In the genomic region with DNA sequence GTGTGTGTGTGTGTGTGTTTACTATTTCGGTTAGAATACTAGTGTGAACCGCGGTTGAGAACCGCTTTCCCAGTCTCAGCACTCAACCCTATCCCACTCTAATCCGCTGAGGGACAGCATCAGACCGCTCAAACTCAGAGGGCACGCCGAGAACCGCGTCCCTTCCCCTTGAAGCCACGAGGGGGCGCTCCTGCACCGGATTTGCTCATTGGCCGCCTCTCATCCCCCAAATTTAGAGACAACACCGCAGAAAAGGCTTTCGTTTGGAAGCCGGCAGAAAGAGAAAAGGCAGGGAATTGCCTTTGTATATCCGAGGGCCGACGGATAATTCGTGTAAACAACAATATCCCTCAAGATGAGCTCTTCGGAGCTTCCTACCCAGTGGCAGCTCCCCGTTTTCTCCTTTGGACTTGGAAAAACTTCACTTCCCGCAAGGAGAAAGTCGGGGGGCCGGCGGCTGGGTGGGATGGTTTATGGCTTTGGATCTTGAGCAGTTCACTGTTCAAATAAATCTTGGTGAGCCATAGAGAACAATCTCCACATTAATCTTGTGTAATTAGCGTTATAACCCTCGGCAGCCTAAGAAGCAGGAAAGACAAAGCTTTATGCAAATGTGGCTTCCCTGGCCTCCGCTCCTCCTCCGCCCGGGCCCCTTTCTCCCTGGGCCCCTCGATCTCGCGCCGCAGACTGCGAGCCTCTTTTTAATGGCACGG, we compare ENCODE assay signal across 8 cellular contexts.
DNase-seq lines count a peak whose midpoint lies in the region; ATAC-seq and TF ChIP-seq lines count a peak whose summit lies in the region.

No MANE protein-coding gene starts in this region.

- peaks cover 27 to 34% of the 10 kb centered on the region in 2 donors for H3K4me1 Mint-ChIP-seq in natural killer cell
- H3K4me1 Mint-ChIP-seq in stimulated activated naive CD8-positive, alpha-beta T cell treated with anti-CD3 and anti-CD28 coated beads, Interleukin-15, Interleukin-2, amounts not matched to agents 100 ng/mL and 50 ng/mL, for 24 hours (ENCODE audit: low read depth), result peaks cover 37% of the 10 kb centered on the region

- peaks cover 47 to 62% of the 10 kb centered on the region in 2 donors for H3K27me3 Mint-ChIP-seq in natural killer cell (ENCODE audit: low read depth in 2 of 2)
- H3K27me3 Mint-ChIP-seq in stimulated activated naive CD8-positive, alpha-beta T cell treated with anti-CD3 and anti-CD28 coated beads, Interleukin-15, Interleukin-2, amounts not matched to agents 100 ng/mL and 50 ng/mL, for 24 hours, result peaks cover 74% of the 10 kb centered on the region

- H4K20me1 ChIP-seq in fibroblast of lung (ENCODE audit: control insufficient read depth, extremely low read depth, insufficient read depth, low read length), result no peaks in the 10 kb centered on the region

- no peaks in the 10 kb centered on the region for H3K9me3 ChIP-seq in HUES6 (ENCODE audit: control insufficient read depth, insufficient read depth, low read depth, low read length)
- H3K9me3 ChIP-seq in fibroblast of lung (ENCODE audit: control insufficient read depth, insufficient read depth, low read depth, low read length), result no peaks in the 10 kb centered on the region

- H3K4me3 ChIP-seq in HUES6 (ENCODE audit: low read depth, low read length), result peak overlapping the region; percentile 72
- H3K4me3 ChIP-seq in fibroblast of lung (replicated peaks in 1 of 4; ENCODE audit: control extremely low read depth in 1 of 4, insufficient read depth in 1 of 4, low read depth in 3 of 4, low read length in 4 of 4), result peak overlapping the region; percentile 48 to 63 (median 56)

- ATAC-seq in GM21526 (IDR thresholded peaks at IDR 0.05; ENCODE audit: low FRiP score, unreplicated experiment), result peak; percentile 92
- peak; percentile 59 to 78 (median 66) for ATAC-seq in natural killer cell

- DNase-seq in DMS114 treated with DMSO at 0.1 percent for 48 hours (lab: John Stamatoyannopoulos, UW; ENCODE audit: unreplicated experiment), result peak; percentile 76
- peak; percentile 91 for DNase-seq in OCI-M1 (lab: John Stamatoyannopoulos, UW)
- peak; percentile 82 to 85 for DNase-seq in activated T-cell treated with anti-CD3 and anti-CD28 coated beads, Interleukin-2, amount 50 U/mL, for 48 hours
- peak; percentile 17 to 52 for DNase-seq in fibroblast of lung (ENCODE audit: low read depth in 2 of 2)
- peak; percentile 32 for DNase-seq in natural killer cell

- H3K36me3 ChIP-seq in HUES6 (ENCODE audit: control insufficient read depth, insufficient read depth, low read length), result no peaks in the 10 kb centered on the region
- H3K36me3 ChIP-seq in fibroblast of lung (ENCODE audit: control insufficient read depth, insufficient read depth, low read length), result no peaks in the 10 kb centered on the region

- peak overlapping the region; percentile 72 for H3K4me3 Mint-ChIP-seq in natural killer cell
- H3K4me3 Mint-ChIP-seq in stimulated activated naive CD8-positive, alpha-beta T cell treated with anti-CD3 and anti-CD28 coated beads, Interleukin-15, Interleukin-2, amounts not matched to agents 100 ng/mL and 50 ng/mL, for 24 hours, result peak overlapping the region; percentile 82

- no peaks in the 10 kb centered on the region for H3K79me2 ChIP-seq in fibroblast of lung (ENCODE audit: control insufficient read depth, insufficient read depth, low read length)

- H2AFZ ChIP-seq in fibroblast of lung (ENCODE audit: low read length), result peak overlapping the region; percentile 58

- intact Hi-C loops in natural killer cell (cut with micrococcal nuclease), result loop anchor here (5.0 kb wide), 1 partner anchor 1599 kb away; no protein-coding TSS in a partner anchor

- no peak overlapping the region for H3K9ac ChIP-seq in HUES6 (ENCODE audit: low read length)
- H3K9ac ChIP-seq in fibroblast of lung (ENCODE audit: insufficient read depth, low read length), result no peak overlapping the region

- peak overlapping the region; percentile 94 for H3K4me2 ChIP-seq in fibroblast of lung (ENCODE audit: extremely low read depth, insufficient read depth, low read length)

- TF ChIP-seq CTCF in fibroblast of lung (conservative IDR thresholded peaks at IDR 0.05 in 1 of 2, IDR thresholded peaks at IDR 0.05 in 1 of 2; ENCODE audit: low read depth in 1 of 2, low read length in 2 of 2) (peak; percentile 95 to 97), natural killer cell (IDR thresholded peaks at IDR 0.05) (peak; percentile 56)

- peaks cover 67% of the 10 kb centered on the region for H3K27me3 ChIP-seq in HUES6 (ENCODE audit: control insufficient read depth, insufficient read depth, low read length)
- peaks cover 41% of the 10 kb centered on the region for H3K27me3 ChIP-seq in fibroblast of lung (ENCODE audit: control insufficient read depth, insufficient read depth, low read length)

- no peak overlapping the region for H3K27ac ChIP-seq in HUES6 (ENCODE audit: low read depth, low read length)
- no peak overlapping the region for H3K27ac ChIP-seq in fibroblast of lung (ENCODE audit: insufficient read depth, low read length)

- H3K27ac Mint-ChIP-seq in natural killer cell, result no peak overlapping the region
- no peak overlapping the region for H3K27ac Mint-ChIP-seq in stimulated activated naive CD8-positive, alpha-beta T cell treated with anti-CD3 and anti-CD28 coated beads, Interleukin-15, Interleukin-2, amounts not matched to agents 100 ng/mL and 50 ng/mL, for 24 hours

- peaks cover 3% of the 10 kb centered on the region for H3K36me3 Mint-ChIP-seq in natural killer cell
- no peaks in the 10 kb centered on the region for H3K36me3 Mint-ChIP-seq in stimulated activated naive CD8-positive, alpha-beta T cell treated with anti-CD3 and anti-CD28 coated beads, Interleukin-15, Interleukin-2, amounts not matched to agents 100 ng/mL and 50 ng/mL, for 24 hours (ENCODE audit: low read depth)

- H3K4me1 ChIP-seq in HUES6 (ENCODE audit: control insufficient read depth, insufficient read depth, low read length), result peaks cover 30% of the 10 kb centered on the region
- no peaks in the 10 kb centered on the region for H3K4me1 ChIP-seq in fibroblast of lung (ENCODE audit: control insufficient read depth, extremely low read depth, insufficient read depth, low read length)

- H3K9me3 Mint-ChIP-seq in natural killer cell, result no peaks in the 10 kb centered on the region
- no peaks in the 10 kb centered on the region for H3K9me3 Mint-ChIP-seq in stimulated activated naive CD8-positive, alpha-beta T cell treated with anti-CD3 and anti-CD28 coated beads, Interleukin-15, Interleukin-2, amounts not matched to agents 100 ng/mL and 50 ng/mL, for 24 hours

Comparison
In these comparisons a context has a peak if more than half of its experiments do, and no peak if none do; other contexts are left out.
1. DNase-seq: peak in every context shown above with its lines; median percentile 91 in OCI-M1; 84 in activated T-cell treated with anti-CD3 and anti-CD28 coated beads, Interleukin-2, amount 50 U/mL, for 48 hours; 76 in DMS114 treated with DMSO at 0.1 percent for 48 hours; 34 in fibroblast of lung; 32 in natural killer cell.